In the genomic region with DNA sequence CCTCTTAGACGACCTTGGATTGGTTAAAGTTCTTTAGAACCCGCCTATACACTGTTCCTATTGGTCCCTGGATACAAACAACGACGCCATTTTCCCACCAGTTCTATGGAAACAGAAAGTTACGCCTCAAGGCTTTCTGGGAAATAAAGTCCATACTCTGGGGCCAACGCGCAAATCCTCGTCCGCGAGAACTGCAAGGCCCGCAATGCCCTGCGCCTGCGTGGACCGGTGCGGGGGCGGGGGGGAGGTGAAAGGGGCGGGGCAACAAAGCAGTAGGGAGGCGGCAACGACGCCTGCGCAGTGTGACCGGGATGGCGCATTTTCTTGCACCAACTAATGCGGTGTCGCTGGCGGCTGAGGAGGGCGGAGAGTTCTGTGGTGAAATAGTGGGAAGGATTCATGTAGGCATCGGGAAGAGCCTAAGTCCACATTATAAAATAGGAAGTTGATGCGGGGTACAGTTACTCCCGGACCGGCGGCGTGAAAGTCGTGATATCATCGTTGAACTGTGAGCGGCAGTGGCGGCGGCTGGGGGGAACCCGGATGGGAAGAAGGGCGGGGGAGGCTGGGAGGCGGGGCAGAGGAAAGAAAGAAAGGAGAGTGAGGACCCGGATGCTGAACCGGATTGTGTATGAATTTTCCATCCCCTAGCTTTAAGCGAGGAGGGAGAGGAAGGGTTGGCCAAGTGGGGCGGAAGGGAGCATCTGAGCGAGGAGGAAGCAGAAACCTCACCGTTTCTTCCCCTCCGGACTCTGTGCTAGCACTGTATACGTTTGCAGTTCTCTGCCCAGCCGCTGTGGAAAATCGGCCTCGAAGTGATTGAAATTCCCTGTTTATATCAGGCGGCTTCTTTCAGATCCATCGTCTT, we compare ENCODE assay signal across 1 cellular context.
TF ChIP-seq lines count a peak whose summit lies in the region.

A gene (plus strand): TSS at position 300 of the 868 bp plus-strand sequence. CDS start 6,695 bp downstream, outside the sequence.

TF ChIP-seq in HepG2, 621 proteins besides CTCF, POLR2A, EP300 and RAD21 (continued from another document and continues in another):
- TF ChIP-seq, protein P1, sequence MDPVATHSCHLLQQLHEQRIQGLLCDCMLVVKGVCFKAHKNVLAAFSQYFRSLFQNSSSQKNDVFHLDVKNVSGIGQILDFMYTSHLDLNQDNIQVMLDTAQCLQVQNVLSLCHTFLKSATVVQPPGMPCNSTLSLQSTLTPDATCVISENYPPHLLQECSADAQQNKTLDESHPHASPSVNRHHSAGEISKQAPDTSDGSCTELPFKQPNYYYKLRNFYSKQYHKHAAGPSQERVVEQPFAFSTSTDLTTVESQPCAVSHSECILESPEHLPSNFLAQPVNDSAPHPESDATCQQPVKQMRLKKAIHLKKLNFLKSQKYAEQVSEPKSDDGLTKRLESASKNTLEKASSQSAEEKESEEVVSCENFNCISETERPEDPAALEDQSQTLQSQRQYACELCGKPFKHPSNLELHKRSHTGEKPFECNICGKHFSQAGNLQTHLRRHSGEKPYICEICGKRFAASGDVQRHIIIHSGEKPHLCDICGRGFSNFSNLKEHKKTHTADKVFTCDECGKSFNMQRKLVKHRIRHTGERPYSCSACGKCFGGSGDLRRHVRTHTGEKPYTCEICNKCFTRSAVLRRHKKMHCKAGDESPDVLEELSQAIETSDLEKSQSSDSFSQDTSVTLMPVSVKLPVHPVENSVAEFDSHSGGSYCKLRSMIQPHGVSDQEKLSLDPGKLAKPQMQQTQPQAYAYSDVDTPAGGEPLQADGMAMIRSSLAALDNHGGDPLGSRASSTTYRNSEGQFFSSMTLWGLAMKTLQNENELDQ (CRISPR knock-in tag; IDR thresholded peaks at IDR 0.05; ENCODE audit: borderline replicate concordance): no peak
- peak; percentile 80 for TF ChIP-seq YY1 (IDR thresholded peaks at IDR 0.05; ENCODE audit: insufficient read depth, insufficient replicate concordance, low read depth, low read length)
- TF ChIP-seq, protein P2, sequence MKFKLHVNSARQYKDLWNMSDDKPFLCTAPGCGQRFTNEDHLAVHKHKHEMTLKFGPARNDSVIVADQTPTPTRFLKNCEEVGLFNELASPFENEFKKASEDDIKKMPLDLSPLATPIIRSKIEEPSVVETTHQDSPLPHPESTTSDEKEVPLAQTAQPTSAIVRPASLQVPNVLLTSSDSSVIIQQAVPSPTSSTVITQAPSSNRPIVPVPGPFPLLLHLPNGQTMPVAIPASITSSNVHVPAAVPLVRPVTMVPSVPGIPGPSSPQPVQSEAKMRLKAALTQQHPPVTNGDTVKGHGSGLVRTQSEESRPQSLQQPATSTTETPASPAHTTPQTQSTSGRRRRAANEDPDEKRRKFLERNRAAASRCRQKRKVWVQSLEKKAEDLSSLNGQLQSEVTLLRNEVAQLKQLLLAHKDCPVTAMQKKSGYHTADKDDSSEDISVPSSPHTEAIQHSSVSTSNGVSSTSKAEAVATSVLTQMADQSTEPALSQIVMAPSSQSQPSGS (CRISPR knock-in tag; IDR thresholded peaks at IDR 0.05): no peak
- TF ChIP-seq, protein P3, sequence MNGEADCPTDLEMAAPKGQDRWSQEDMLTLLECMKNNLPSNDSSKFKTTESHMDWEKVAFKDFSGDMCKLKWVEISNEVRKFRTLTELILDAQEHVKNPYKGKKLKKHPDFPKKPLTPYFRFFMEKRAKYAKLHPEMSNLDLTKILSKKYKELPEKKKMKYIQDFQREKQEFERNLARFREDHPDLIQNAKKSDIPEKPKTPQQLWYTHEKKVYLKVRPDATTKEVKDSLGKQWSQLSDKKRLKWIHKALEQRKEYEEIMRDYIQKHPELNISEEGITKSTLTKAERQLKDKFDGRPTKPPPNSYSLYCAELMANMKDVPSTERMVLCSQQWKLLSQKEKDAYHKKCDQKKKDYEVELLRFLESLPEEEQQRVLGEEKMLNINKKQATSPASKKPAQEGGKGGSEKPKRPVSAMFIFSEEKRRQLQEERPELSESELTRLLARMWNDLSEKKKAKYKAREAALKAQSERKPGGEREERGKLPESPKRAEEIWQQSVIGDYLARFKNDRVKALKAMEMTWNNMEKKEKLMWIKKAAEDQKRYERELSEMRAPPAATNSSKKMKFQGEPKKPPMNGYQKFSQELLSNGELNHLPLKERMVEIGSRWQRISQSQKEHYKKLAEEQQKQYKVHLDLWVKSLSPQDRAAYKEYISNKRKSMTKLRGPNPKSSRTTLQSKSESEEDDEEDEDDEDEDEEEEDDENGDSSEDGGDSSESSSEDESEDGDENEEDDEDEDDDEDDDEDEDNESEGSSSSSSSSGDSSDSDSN (CRISPR knock-in tag; IDR thresholded peaks at IDR 0.05): peak; percentile 75
- TF ChIP-seq ARID2 (CRISPR knock-in tag; IDR thresholded peaks at IDR 0.05; ENCODE audit: borderline replicate concordance): 0 out of 2 replicates have a peak, but pooled peaks have one; percentile 2
- TF ChIP-seq GABPA (IDR thresholded peaks at IDR 0.05; ENCODE audit: low read depth, low read length): peak; percentile 70
- peak; percentile 85 for TF ChIP-seq GABPA (CRISPR knock-in tag; IDR thresholded peaks at IDR 0.05; ENCODE audit: low read depth)
- TF ChIP-seq GABPB1 (CRISPR knock-in tag; IDR thresholded peaks at IDR 0.05): peak; percentile 86
- TF ChIP-seq, protein P4, sequence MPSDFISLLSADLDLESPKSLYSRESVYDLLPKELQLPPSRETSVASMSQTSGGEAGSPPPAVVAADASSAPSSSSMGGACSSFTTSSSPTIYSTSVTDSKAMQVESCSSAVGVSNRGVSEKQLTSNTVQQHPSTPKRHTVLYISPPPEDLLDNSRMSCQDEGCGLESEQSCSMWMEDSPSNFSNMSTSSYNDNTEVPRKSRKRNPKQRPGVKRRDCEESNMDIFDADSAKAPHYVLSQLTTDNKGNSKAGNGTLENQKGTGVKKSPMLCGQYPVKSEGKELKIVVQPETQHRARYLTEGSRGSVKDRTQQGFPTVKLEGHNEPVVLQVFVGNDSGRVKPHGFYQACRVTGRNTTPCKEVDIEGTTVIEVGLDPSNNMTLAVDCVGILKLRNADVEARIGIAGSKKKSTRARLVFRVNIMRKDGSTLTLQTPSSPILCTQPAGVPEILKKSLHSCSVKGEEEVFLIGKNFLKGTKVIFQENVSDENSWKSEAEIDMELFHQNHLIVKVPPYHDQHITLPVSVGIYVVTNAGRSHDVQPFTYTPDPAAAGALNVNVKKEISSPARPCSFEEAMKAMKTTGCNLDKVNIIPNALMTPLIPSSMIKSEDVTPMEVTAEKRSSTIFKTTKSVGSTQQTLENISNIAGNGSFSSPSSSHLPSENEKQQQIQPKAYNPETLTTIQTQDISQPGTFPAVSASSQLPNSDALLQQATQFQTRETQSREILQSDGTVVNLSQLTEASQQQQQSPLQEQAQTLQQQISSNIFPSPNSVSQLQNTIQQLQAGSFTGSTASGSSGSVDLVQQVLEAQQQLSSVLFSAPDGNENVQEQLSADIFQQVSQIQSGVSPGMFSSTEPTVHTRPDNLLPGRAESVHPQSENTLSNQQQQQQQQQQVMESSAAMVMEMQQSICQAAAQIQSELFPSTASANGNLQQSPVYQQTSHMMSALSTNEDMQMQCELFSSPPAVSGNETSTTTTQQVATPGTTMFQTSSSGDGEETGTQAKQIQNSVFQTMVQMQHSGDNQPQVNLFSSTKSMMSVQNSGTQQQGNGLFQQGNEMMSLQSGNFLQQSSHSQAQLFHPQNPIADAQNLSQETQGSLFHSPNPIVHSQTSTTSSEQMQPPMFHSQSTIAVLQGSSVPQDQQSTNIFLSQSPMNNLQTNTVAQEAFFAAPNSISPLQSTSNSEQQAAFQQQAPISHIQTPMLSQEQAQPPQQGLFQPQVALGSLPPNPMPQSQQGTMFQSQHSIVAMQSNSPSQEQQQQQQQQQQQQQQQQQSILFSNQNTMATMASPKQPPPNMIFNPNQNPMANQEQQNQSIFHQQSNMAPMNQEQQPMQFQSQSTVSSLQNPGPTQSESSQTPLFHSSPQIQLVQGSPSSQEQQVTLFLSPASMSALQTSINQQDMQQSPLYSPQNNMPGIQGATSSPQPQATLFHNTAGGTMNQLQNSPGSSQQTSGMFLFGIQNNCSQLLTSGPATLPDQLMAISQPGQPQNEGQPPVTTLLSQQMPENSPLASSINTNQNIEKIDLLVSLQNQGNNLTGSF (CRISPR knock-in tag; IDR thresholded peaks at IDR 0.05): no peak
- TF ChIP-seq ZFAT (CRISPR knock-in tag; conservative IDR thresholded peaks at IDR 0.05): no peak
- TF ChIP-seq, protein P5, sequence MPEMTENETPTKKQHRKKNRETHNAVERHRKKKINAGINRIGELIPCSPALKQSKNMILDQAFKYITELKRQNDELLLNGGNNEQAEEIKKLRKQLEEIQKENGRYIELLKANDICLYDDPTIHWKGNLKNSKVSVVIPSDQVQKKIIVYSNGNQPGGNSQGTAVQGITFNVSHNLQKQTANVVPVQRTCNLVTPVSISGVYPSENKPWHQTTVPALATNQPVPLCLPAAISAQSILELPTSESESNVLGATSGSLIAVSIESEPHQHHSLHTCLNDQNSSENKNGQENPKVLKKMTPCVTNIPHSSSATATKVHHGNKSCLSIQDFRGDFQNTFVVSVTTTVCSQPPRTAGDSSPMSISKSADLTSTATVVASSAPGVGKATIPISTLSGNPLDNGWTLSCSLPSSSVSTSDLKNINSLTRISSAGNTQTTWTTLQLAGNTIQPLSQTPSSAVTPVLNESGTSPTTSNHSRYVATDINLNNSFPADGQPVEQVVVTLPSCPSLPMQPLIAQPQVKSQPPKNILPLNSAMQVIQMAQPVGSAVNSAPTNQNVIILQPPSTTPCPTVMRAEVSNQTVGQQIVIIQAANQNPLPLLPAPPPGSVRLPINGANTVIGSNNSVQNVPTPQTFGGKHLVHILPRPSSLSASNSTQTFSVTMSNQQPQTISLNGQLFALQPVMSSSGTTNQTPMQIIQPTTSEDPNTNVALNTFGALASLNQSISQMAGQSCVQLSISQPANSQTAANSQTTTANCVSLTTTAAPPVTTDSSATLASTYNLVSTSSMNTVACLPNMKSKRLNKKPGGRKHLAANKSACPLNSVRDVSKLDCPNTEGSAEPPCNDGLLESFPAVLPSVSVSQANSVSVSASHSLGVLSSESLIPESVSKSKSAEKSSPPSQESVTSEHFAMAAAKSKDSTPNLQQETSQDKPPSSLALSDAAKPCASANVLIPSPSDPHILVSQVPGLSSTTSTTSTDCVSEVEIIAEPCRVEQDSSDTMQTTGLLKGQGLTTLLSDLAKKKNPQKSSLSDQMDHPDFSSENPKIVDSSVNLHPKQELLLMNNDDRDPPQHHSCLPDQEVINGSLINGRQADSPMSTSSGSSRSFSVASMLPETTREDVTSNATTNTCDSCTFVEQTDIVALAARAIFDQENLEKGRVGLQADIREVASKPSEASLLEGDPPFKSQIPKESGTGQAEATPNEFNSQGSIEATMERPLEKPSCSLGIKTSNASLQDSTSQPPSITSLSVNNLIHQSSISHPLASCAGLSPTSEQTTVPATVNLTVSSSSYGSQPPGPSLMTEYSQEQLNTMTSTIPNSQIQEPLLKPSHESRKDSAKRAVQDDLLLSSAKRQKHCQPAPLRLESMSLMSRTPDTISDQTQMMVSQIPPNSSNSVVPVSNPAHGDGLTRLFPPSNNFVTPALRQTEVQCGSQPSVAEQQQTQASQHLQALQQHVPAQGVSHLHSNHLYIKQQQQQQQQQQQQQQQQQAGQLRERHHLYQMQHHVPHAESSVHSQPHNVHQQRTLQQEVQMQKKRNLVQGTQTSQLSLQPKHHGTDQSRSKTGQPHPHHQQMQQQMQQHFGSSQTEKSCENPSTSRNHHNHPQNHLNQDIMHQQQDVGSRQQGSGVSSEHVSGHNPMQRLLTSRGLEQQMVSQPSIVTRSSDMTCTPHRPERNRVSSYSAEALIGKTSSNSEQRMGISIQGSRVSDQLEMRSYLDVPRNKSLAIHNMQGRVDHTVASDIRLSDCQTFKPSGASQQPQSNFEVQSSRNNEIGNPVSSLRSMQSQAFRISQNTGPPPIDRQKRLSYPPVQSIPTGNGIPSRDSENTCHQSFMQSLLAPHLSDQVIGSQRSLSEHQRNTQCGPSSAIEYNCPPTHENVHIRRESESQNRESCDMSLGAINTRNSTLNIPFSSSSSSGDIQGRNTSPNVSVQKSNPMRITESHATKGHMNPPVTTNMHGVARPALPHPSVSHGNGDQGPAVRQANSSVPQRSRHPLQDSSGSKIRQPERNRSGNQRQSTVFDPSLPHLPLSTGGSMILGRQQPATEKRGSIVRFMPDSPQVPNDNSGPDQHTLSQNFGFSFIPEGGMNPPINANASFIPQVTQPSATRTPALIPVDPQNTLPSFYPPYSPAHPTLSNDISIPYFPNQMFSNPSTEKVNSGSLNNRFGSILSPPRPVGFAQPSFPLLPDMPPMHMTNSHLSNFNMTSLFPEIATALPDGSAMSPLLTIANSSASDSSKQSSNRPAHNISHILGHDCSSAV (CRISPR knock-in tag; IDR thresholded peaks at IDR 0.05; ENCODE audit: borderline replicate concordance): no peak
- no peak for TF ChIP-seq ZNF101 (CRISPR knock-in tag; IDR thresholded peaks at IDR 0.05; ENCODE audit: borderline replicate concordance, low read depth)
- TF ChIP-seq ZSCAN20 (CRISPR knock-in tag; IDR thresholded peaks at IDR 0.05; ENCODE audit: borderline replicate concordance): no peak
- TF ChIP-seq, protein P6, sequence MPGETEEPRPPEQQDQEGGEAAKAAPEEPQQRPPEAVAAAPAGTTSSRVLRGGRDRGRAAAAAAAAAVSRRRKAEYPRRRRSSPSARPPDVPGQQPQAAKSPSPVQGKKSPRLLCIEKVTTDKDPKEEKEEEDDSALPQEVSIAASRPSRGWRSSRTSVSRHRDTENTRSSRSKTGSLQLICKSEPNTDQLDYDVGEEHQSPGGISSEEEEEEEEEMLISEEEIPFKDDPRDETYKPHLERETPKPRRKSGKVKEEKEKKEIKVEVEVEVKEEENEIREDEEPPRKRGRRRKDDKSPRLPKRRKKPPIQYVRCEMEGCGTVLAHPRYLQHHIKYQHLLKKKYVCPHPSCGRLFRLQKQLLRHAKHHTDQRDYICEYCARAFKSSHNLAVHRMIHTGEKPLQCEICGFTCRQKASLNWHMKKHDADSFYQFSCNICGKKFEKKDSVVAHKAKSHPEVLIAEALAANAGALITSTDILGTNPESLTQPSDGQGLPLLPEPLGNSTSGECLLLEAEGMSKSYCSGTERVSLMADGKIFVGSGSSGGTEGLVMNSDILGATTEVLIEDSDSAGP (CRISPR knock-in tag; IDR thresholded peaks at IDR 0.05; ENCODE audit: borderline replicate concordance): no peak; the same call in none of the 2 replicates
- no peak for TF ChIP-seq SMARCE1 (IDR thresholded peaks at IDR 0.05; ENCODE audit: borderline replicate concordance)
- TF ChIP-seq, protein P7, sequence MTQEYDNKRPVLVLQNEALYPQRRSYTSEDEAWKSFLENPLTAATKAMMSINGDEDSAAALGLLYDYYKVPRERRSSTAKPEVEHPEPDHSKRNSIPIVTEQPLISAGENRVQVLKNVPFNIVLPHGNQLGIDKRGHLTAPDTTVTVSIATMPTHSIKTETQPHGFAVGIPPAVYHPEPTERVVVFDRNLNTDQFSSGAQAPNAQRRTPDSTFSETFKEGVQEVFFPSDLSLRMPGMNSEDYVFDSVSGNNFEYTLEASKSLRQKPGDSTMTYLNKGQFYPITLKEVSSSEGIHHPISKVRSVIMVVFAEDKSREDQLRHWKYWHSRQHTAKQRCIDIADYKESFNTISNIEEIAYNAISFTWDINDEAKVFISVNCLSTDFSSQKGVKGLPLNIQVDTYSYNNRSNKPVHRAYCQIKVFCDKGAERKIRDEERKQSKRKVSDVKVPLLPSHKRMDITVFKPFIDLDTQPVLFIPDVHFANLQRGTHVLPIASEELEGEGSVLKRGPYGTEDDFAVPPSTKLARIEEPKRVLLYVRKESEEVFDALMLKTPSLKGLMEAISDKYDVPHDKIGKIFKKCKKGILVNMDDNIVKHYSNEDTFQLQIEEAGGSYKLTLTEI (CRISPR knock-in tag; conservative IDR thresholded peaks at IDR 0.05): no peak
